Comparison of ENCODE assay signal across 13 cellular contexts in genomic region chr6:143680157-143680556, GRCh38. TPM values are rescaled to one million over a fixed set of nuclear protein-coding genes. Genes with fewer than 3 reads are reported as not detected.
DNase-seq lines count a peak whose midpoint lies in the region; ATAC-seq, FAIRE-seq and TF ChIP-seq lines count a peak whose summit lies in the region.
"Had no signal": no experiment of that assay in that cellular context is flagged by ENCODE, and none has a peak within 500 bp of the region (broad histone marks: within the 10 kb centered on the region; RNA-seq: fewer than 3 reads in every experiment).

No MANE protein-coding gene starts in this region.

- H3K9me3 Mint-ChIP-seq in HFFc6 = peaks cover 17% of the 10 kb centered on the region
- peaks cover 9% of the 10 kb centered on the region for H3K9me3 Mint-ChIP-seq in astrocyte (ENCODE audit: unreplicated experiment)
- H3K9me3 Mint-ChIP-seq in activated CD4-positive, alpha-beta T cell treated with anti-CD3 and anti-CD28 coated beads, Interleukin-2, amount 10 ng/mL, durations not matched to agents 24 days and 14 days = peaks cover 25% of the 10 kb centered on the region

- H3K4me1 Mint-ChIP-seq in HFFc6 (ENCODE audit: low read depth) (peaks cover 68% of the 10 kb centered on the region), astrocyte (ENCODE audit: low read depth, unreplicated experiment) (peaks cover 21% of the 10 kb centered on the region)
- peaks cover 17% of the 10 kb centered on the region for H3K4me1 Mint-ChIP-seq in activated CD4-positive, alpha-beta T cell treated with anti-CD3 and anti-CD28 coated beads, Interleukin-2, amount 10 ng/mL, durations not matched to agents 24 days and 14 days

- H2AFZ ChIP-seq in astrocyte (ENCODE audit: low read depth, low read length) = no peak overlapping the region

- intact Hi-C loops in activated CD4-positive, alpha-beta T cell treated with anti-CD3 and anti-CD28 coated beads, Interleukin-2, amount 10 ng/mL, durations not matched to agents 24 days and 14 days (cut with micrococcal nuclease) = no loop called here

- H3K27me3 ChIP-seq in astrocyte (ENCODE audit: insufficient read depth, low read length) = no peaks in the 10 kb centered on the region
- H3K27me3 ChIP-seq in skeletal muscle satellite cell (ENCODE audit: control insufficient read depth, insufficient read depth, low read length) = no peaks in the 10 kb centered on the region
- H3K27me3 ChIP-seq: foreskin keratinocyte had no signal

- no peak for DNase-seq in HFFc6
- no peak for DNase-seq in astrocyte (ENCODE audit: low read depth)
- DNase-seq in central memory CD4-positive, alpha-beta T cell = no peak
- DNase-seq in NOMO-1 treated with DMSO at 0.1 percent for 48 hours (lab: John Stamatoyannopoulos, UW; ENCODE audit: unreplicated experiment) = no peak
- no peak for DNase-seq in activated CD4-positive, alpha-beta T cell treated with anti-CD3 and anti-CD28 coated beads, Interleukin-2, amount 10 ng/mL, durations not matched to agents 24 days and 14 days
- DNase-seq: activated CD8-positive, alpha-beta memory T cell treated with anti-CD3 and anti-CD28 coated beads, Interleukin-2, amount 50 U/mL, for 48 hours; CD8-positive, alpha-beta memory T cell; foreskin keratinocyte; NCI-H1436 treated with DMSO at 0.1 percent for 48 hours had no signal

- H3K36me3 ChIP-seq in astrocyte (ENCODE audit: insufficient read depth, low read length) = no peaks in the 10 kb centered on the region
- no peaks in the 10 kb centered on the region for H3K36me3 ChIP-seq in skeletal muscle satellite cell (ENCODE audit: insufficient read depth, low read length)

- peaks cover 4% of the 10 kb centered on the region for H3K9me3 ChIP-seq in astrocyte (ENCODE audit: insufficient read depth, low read depth, low read length)
- no peaks in the 10 kb centered on the region for H3K9me3 ChIP-seq in iPS-18c (ENCODE audit: control insufficient read depth, insufficient read depth, low read length)
- peaks cover 4% of the 10 kb centered on the region for H3K9me3 ChIP-seq in skeletal muscle satellite cell (replicated peaks; ENCODE audit: low read length)

- peak overlapping the region; percentile 89 for H3K4me3 Mint-ChIP-seq in HFFc6
- H3K4me3 Mint-ChIP-seq in astrocyte (ENCODE audit: unreplicated experiment) = peak overlapping the region; percentile 94
- no peak overlapping the region for H3K4me3 Mint-ChIP-seq in activated CD4-positive, alpha-beta T cell treated with anti-CD3 and anti-CD28 coated beads, Interleukin-2, amount 10 ng/mL, durations not matched to agents 24 days and 14 days
- H3K4me3 Mint-ChIP-seq: stimulated activated memory B cell treated with anti-CD40 and anti-IgM and Interleukin-4, amounts not matched to agents 10 μg/mL and 1 μg/mL and 100 μg/mL, for 72 hours had no signal

- FAIRE-seq in astrocyte (lab: Jason Lieb, UNC) = no peak

- H3K4me1 ChIP-seq in astrocyte (ENCODE audit: insufficient read depth, low read length) (peaks cover 12% of the 10 kb centered on the region), skeletal muscle satellite cell (ENCODE audit: control insufficient read depth, insufficient read depth, low read length) (peaks cover 33% of the 10 kb centered on the region)

- no peaks in the 10 kb centered on the region for H4K20me1 ChIP-seq in astrocyte (ENCODE audit: insufficient read depth, low read length)

- ATAC-seq in HG03342 (IDR thresholded peaks at IDR 0.05; ENCODE audit: unreplicated experiment) = no peak
- ATAC-seq: foreskin keratinocyte; stimulated activated memory B cell treated with anti-CD40 and anti-IgM and Interleukin-4, amounts not matched to agents 10 μg/mL and 1 μg/mL and 100 μg/mL, for 72 hours had no signal

- H3K27ac Mint-ChIP-seq in HFFc6 (peak overlapping the region; percentile 64; the same call in 1 of the 2 replicates), astrocyte (ENCODE audit: unreplicated experiment) (no peak overlapping the region)
- no peak overlapping the region for H3K27ac Mint-ChIP-seq in activated CD4-positive, alpha-beta T cell treated with anti-CD3 and anti-CD28 coated beads, Interleukin-2, amount 10 ng/mL, durations not matched to agents 24 days and 14 days
- H3K27ac Mint-ChIP-seq: stimulated activated memory B cell treated with anti-CD40 and anti-IgM and Interleukin-4, amounts not matched to agents 10 μg/mL and 1 μg/mL and 100 μg/mL, for 72 hours had no signal

- peak overlapping the region; percentile 94 for H3K4me3 ChIP-seq in astrocyte (ENCODE audit: insufficient read depth, low read depth, low read length)
- 0 out of 2 replicates have a peak overlapping the region, but pooled peaks have one; percentile 15 for H3K4me3 ChIP-seq in iPS-18c (ENCODE audit: insufficient read depth, low read depth, low read length)
- H3K4me3 ChIP-seq in skeletal muscle satellite cell (ENCODE audit: low read length) = peak overlapping the region; percentile 95

- H3K36me3 Mint-ChIP-seq in HFFc6 (ENCODE audit: low read depth) = peaks cover 35% of the 10 kb centered on the region
- peaks cover 6% of the 10 kb centered on the region for H3K36me3 Mint-ChIP-seq in astrocyte (ENCODE audit: low read depth, unreplicated experiment)
- H3K36me3 Mint-ChIP-seq in activated CD4-positive, alpha-beta T cell treated with anti-CD3 and anti-CD28 coated beads, Interleukin-2, amount 10 ng/mL, durations not matched to agents 24 days and 14 days (ENCODE audit: low read depth) = peaks cover 20% of the 10 kb centered on the region

- peaks cover 68% of the 10 kb centered on the region for H3K79me2 ChIP-seq in astrocyte (ENCODE audit: insufficient read depth, low read length)

- H3K4me2 ChIP-seq in astrocyte (ENCODE audit: low read length) = peak overlapping the region; percentile 96
- H3K4me2 ChIP-seq in skeletal muscle satellite cell (ENCODE audit: low read length) = peak overlapping the region; percentile 95

- TF ChIP-seq CTCF in HFFc6 (IDR thresholded peaks at IDR 0.05) (no peak), astrocyte (IDR thresholded peaks at IDR 0.05; ENCODE audit: insufficient read depth, low read depth, low read length) (no peak)

- H3K9ac ChIP-seq in astrocyte (ENCODE audit: low read length) (peak overlapping the region; percentile 9), skeletal muscle satellite cell (ENCODE audit: low read depth, low read length) (peak overlapping the region; percentile 98)

- H3K27ac ChIP-seq in astrocyte (ENCODE audit: low read depth, low read length) = no peak overlapping the region
- H3K27ac ChIP-seq: foreskin keratinocyte had no signal

- H3K27me3 Mint-ChIP-seq in HFFc6 (ENCODE audit: insufficient read depth) (no peaks in the 10 kb centered on the region), astrocyte (ENCODE audit: low read depth, unreplicated experiment) (no peaks in the 10 kb centered on the region)
- H3K27me3 Mint-ChIP-seq in activated CD4-positive, alpha-beta T cell treated with anti-CD3 and anti-CD28 coated beads, Interleukin-2, amount 10 ng/mL, durations not matched to agents 24 days and 14 days = peaks cover 37% of the 10 kb centered on the region
- H3K27me3 Mint-ChIP-seq: stimulated activated memory B cell treated with anti-CD40 and anti-IgM and Interleukin-4, amounts not matched to agents 10 μg/mL and 1 μg/mL and 100 μg/mL, for 72 hours had no signal

RNA-seq across cellular contexts. Expression of gene PHACTR2, which starts 2.4 kb away (rescaled TPM):
- 10 to 100 TPM; 66.7 to 92.7 (median 84.1) TPM for total RNA-seq in HFFc6 (2021; fragmentation: NEBNext Ultra II Directional; extraction: Animal tissue kit (Norgen Biotek cat#: 25700))
- total RNA-seq in astrocyte = 32.7 and 44.7 TPM in 2 replicates
- total RNA-seq in skeletal muscle satellite cell (2012; rRNA removed) = 33.7 and 35.4 TPM in 2 replicates
- total RNA-seq in activated CD4-positive, alpha-beta T cell treated with anti-CD3 and anti-CD28 coated beads, Interleukin-2, amount 10 ng/mL, durations not matched to agents 24 days and 14 days = 47.7 and 53.8 TPM in 2 replicates

Comparison
In these comparisons a context has a peak if more than half of its experiments do, and no peak if none do; other contexts are left out.
1. H3K4me3 ChIP-seq: peak in every context shown above with its lines; median percentile 95 in skeletal muscle satellite cell; 94 in astrocyte; 15 in iPS-18c.